ENCODE assay signal across 13 cellular contexts in the genomic region with DNA sequence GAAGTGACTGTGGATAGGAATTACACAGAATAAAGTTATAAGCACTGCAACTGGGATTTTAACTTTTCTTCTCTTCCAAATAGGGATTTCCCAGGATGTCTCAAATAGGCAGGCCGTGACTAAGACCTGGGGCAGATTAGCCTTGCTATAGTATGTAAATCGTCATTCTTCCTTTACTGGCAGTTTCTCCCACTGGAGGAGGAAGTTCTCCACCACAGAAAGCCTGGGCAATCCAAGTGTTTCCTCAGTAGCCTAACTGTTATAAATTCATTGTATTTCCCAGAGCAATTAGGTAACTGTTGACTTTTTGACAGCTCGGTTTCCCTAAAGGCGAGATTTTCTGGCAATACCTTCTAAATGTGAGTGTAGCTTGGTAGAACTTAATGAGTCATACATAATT. TPM values are rescaled to one million over a fixed set of nuclear protein-coding genes. Genes with fewer than 3 reads are reported as not detected.
DNase-seq lines count a peak whose midpoint lies in the region; ATAC-seq and TF ChIP-seq lines count a peak whose summit lies in the region.
"Had no signal": no experiment of that assay in that cellular context is flagged by ENCODE, and none has a peak within 500 bp of the region (broad histone marks: within the 10 kb centered on the region; RNA-seq: fewer than 3 reads in every experiment).

A gene with protein sequence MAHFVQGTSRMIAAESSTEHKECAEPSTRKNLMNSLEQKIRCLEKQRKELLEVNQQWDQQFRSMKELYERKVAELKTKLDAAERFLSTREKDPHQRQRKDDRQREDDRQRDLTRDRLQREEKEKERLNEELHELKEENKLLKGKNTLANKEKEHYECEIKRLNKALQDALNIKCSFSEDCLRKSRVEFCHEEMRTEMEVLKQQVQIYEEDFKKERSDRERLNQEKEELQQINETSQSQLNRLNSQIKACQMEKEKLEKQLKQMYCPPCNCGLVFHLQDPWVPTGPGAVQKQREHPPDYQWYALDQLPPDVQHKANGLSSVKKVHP (minus strand): TSS at position 31 of the 400 bp plus-strand sequence. CDS start 196 bp downstream, outside the sequence.

- no peak for DNase-seq in activated naive CD4-positive, alpha-beta T cell treated with Interleukin-2 at 50 U/mL for 16 hours
- peak; percentile 62 for DNase-seq in RWPE1 (ENCODE audit: low spot score)
- DNase-seq in SKM-1 (lab: John Stamatoyannopoulos, UW; ENCODE audit: unreplicated experiment), result no peak
- no peak for DNase-seq in stimulated activated CD8-positive, alpha-beta memory T cell treated with anti-CD3 and anti-CD28 coated beads, Interleukin-4, amount 100 ng/mL, for 48 hours
- DNase-seq: activated CD8-positive, alpha-beta memory T cell treated with anti-CD3 and anti-CD28 coated beads for 24 hours; activated naive CD4-positive, alpha-beta T cell treated with anti-CD3 and anti-CD28 coated beads, Interleukin-2, amount 50 U/mL, for 16 hours; NCI-H446 had no signal

- peak within 1 kb of the TSS; percentile 26 for H3K27ac Mint-ChIP-seq in activated naive CD4-positive, alpha-beta T cell treated with anti-CD3 and anti-CD28 coated beads, Interleukin-2, amount 50 U/mL, for 24 hours
- H3K27ac Mint-ChIP-seq: progenitor cell of endocrine pancreas had no signal

- H3K4me3 ChIP-seq in thymus (ENCODE audit: low read length), result no peak within 1 kb of the TSS

- H3K4me1 Mint-ChIP-seq in activated naive CD4-positive, alpha-beta T cell treated with anti-CD3 and anti-CD28 coated beads, Interleukin-2, amount 50 U/mL, for 24 hours, result peaks cover 58% of the 10 kb centered on the region

- WGBS in thymus, result 90% methylated on average over 4 of the region's 4 CpGs

- CTCF ChIA-PET in RWPE1 (lab: Yijun Ruan, JAX), result no interaction called here

- no peaks in the 10 kb centered on the region for H3K27me3 ChIP-seq in thymus (ENCODE audit: control insufficient read depth, insufficient read depth)

- peaks cover 2% of the 10 kb centered on the region for H3K36me3 Mint-ChIP-seq in activated naive CD4-positive, alpha-beta T cell treated with anti-CD3 and anti-CD28 coated beads, Interleukin-2, amount 50 U/mL, for 24 hours

- POLR2A ChIA-PET in RWPE1 (lab: Yijun Ruan, JAX; ENCODE audit: low non-redundant PET), result no interaction called here

- H3K36me3 ChIP-seq in thymus (ENCODE audit: control insufficient read depth, insufficient read depth), result no peaks in the 10 kb centered on the region

- H3K9me3 Mint-ChIP-seq in activated naive CD4-positive, alpha-beta T cell treated with anti-CD3 and anti-CD28 coated beads, Interleukin-2, amount 50 U/mL, for 24 hours, result peaks cover 3% of the 10 kb centered on the region

- H3K27me3 Mint-ChIP-seq in activated naive CD4-positive, alpha-beta T cell treated with anti-CD3 and anti-CD28 coated beads, Interleukin-2, amount 50 U/mL, for 24 hours, result no peaks in the 10 kb centered on the region
- H3K27me3 Mint-ChIP-seq: progenitor cell of endocrine pancreas had no signal

- ATAC-seq in esophagus mucosa (peak; percentile 96), GM18909 (IDR thresholded peaks at IDR 0.05; ENCODE audit: poor library complexity, unreplicated experiment) (no peak)

- H3K4me3 Mint-ChIP-seq in activated naive CD4-positive, alpha-beta T cell treated with anti-CD3 and anti-CD28 coated beads, Interleukin-2, amount 50 U/mL, for 24 hours, result peak within 1 kb of the TSS; percentile 54

- H3K9me3 ChIP-seq in thymus (ENCODE audit: control insufficient read depth), result no peaks in the 10 kb centered on the region

- no peak for TF ChIP-seq CTCF in RWPE1 (conservative IDR thresholded peaks at IDR 0.05; ENCODE audit: low read depth)

- no peaks in the 10 kb centered on the region for H3K4me1 ChIP-seq in thymus (ENCODE audit: control insufficient read depth, insufficient read depth, low read length)

- no peak within 1 kb of the TSS for H3K27ac ChIP-seq in RWPE1
- peak within 1 kb of the TSS; percentile 62 for H3K27ac ChIP-seq in thymus (ENCODE audit: low read depth)

RNA-seq across cellular contexts. Expression of the gene that starts here (rescaled TPM):
- 0.60 TPM for total RNA-seq in esophagus mucosa
- 2.1 TPM for polyA plus RNA-seq in thymus
- total RNA-seq: progenitor cell of endocrine pancreas had no signal
- polyA plus RNA-seq: urinary bladder had no signal

Comparison
In these comparisons a context has a peak if more than half of its experiments do, and no peak if none do; other contexts are left out.
1. Peak in ATAC-seq in esophagus mucosa; RNA of the gene not detected or under 1 TPM.